In genomic region chr9:108444400-108445358, GRCh38 we compare ENCODE assay signal across 10 cellular contexts.
DNase-seq lines count a peak whose midpoint lies in the region; ATAC-seq and TF ChIP-seq lines count a peak whose summit lies in the region.
"Had no signal": no experiment of that assay in that cellular context is flagged by ENCODE, and none has a peak within 500 bp of the region (broad histone marks: within the 10 kb centered on the region; RNA-seq: fewer than 3 reads in every experiment).

No MANE protein-coding gene starts in this region.

- no peaks in the 10 kb centered on the region for H3K36me3 Mint-ChIP-seq in T-helper 17 cell (ENCODE audit: low read depth)

- no peaks in the 10 kb centered on the region for H3K36me3 ChIP-seq in ascending aorta
- H3K36me3 ChIP-seq: cardiac muscle cell had no signal

- H3K27me3 ChIP-seq in ascending aorta = no peaks in the 10 kb centered on the region
- H3K27me3 ChIP-seq: cardiac muscle cell had no signal

- no peak for TF ChIP-seq POLR2A in lower leg skin (IDR thresholded peaks at IDR 0.05)

- H3K4me1 Mint-ChIP-seq in T-helper 17 cell = no peaks in the 10 kb centered on the region

- H3K27ac Mint-ChIP-seq in T-helper 17 cell = no peak overlapping the region

- H3K4me3 ChIP-seq in AG04449 (ENCODE audit: low read depth, low read length) (peak overlapping the region; percentile 39), ascending aorta (peak overlapping the region in 1 of 2 donors; percentile 16), lower leg skin (ENCODE audit: low read depth, poor library complexity, severe bottlenecking) (peak overlapping the region; percentile 19)
- H3K4me3 ChIP-seq: cardiac muscle cell had no signal

- CTCF ChIA-PET in AG04449 (lab: Yijun Ruan, JAX) = interaction anchor here (1.1 to 1.3 kb wide), 2 partner anchors 23 to 121 kb away, joined by 3 to 4 read pairs; no protein-coding TSS in a partner anchor

- DNase-seq in AG04449 (ENCODE audit: low read depth, low spot score) = peak; percentile 82
- peak; percentile 85 for DNase-seq in NCI-H1105 (lab: John Stamatoyannopoulos, UW)
- DNase-seq in ascending aorta (ENCODE audit: low spot score in 2 of 2) = peak; percentile 10 to 75
- peak; percentile 63 to 88 for DNase-seq in lower leg skin (ENCODE audit: low spot score in 2 of 2)
- no peak for DNase-seq in T-helper 17 cell
- DNase-seq in posterior vena cava (ENCODE audit: low spot score) = no peak
- DNase-seq in HK-2 (ENCODE audit: unreplicated experiment) = no peak

- POLR2A ChIA-PET in AG04449 (lab: Yijun Ruan, JAX) = interaction anchor here (0.7 kb wide), 1 partner anchor 403 kb away, joined by 3 read pairs; no protein-coding TSS in a partner anchor

- TF ChIP-seq CTCF in AG04449 (IDR thresholded peaks at IDR 0.05; ENCODE audit: insufficient read depth, low read length, missing control alignments) = no peak
- TF ChIP-seq CTCF in ascending aorta (IDR thresholded peaks at IDR 0.05) = no peak
- no peak for TF ChIP-seq CTCF in lower leg skin (IDR thresholded peaks at IDR 0.05)

- WGBS in lower leg skin, 2 donors = 17 to 34% methylated on average over 5 of the region's 5 CpGs

- H3K9me3 ChIP-seq in ascending aorta = no peaks in the 10 kb centered on the region
- H3K9me3 ChIP-seq in T-helper 17 cell (ENCODE audit: control insufficient read depth, low read length, poor library complexity, severe bottlenecking) = no peaks in the 10 kb centered on the region

- intact Hi-C loops in ascending aorta (cut with DNase I) (loop anchor here (2.0 to 10.0 kb wide), 5 partner anchors 34 to 950 kb away; no protein-coding TSS in a partner anchor), lower leg skin (cut with DNase I; ENCODE audit: low total_unique reads) (loop anchor here (5.0 kb wide), 1 partner anchor 957 kb away; the partner anchor contains the start of gene KLF4), posterior vena cava (cut with DNase I) (loop anchor here in 1 of 2 donors (2.0 to 10.0 kb wide), 2 partner anchors 30 to 710 kb away; no protein-coding TSS in a partner anchor)

- H3K27me3 Mint-ChIP-seq in T-helper 17 cell = no peaks in the 10 kb centered on the region

- no peak overlapping the region for H3K4me3 Mint-ChIP-seq in T-helper 17 cell

- peak overlapping the region; percentile 63 to 69 for H3K27ac ChIP-seq in ascending aorta
- H3K27ac ChIP-seq: C4-2B, cardiac muscle cell had no signal

- ATAC-seq in T-helper 17 cell (no peak), HG03097 (IDR thresholded peaks at IDR 0.05; ENCODE audit: low FRiP score, unreplicated experiment) (no peak)

- H3K4me1 ChIP-seq in ascending aorta = peaks cover 0 to 37% of the 10 kb centered on the region in 2 donors

Comparison
In these comparisons a context has a peak if more than half of its experiments do, and no peak if none do; other contexts are left out.
1. DNase-seq: peak in AG04449 (single experiment), NCI-H1105 (single experiment), ascending aorta (2 of 2) and lower leg skin (2 of 2); none in T-helper 17 cell (0 of 3), posterior vena cava (single experiment) and HK-2 (single experiment).